In genomic region chr2:219279151-219279915, GRCh38 we compare ENCODE assay signal across 8 cellular contexts. TPM values are rescaled to one million over a fixed set of nuclear protein-coding genes. Genes with fewer than 3 reads are reported as not detected.
DNase-seq lines count a peak whose midpoint lies in the region; ATAC-seq and TF ChIP-seq lines count a peak whose summit lies in the region.

Gene DNAJB2 (plus strand): TSS chr2:219279366. CDS start chr2:219279834, 468 bp downstream.

- peak within 1 kb of the TSS; percentile 83 for H3K9ac ChIP-seq in mammary epithelial cell (ENCODE audit: insufficient read depth, low read length)
- peak within 1 kb of the TSS; percentile 74; the same call in 1 of the 2 replicates for H3K9ac ChIP-seq in iPS-20b (ENCODE audit: low read depth, low read length)

- peak within 1 kb of the TSS; percentile 81 for H2AFZ ChIP-seq in mammary epithelial cell (ENCODE audit: low read depth, low read length)

- WGBS in mammary epithelial cell (ENCODE audit: low coverage, missing lambda C conversion rate) = 5% methylated on average over 16 of the region's 65 CpGs

- BruUV-seq in mammary epithelial cell (replicated peaks; lab: Mats Ljungman, UMichigan) = no TSS peak

- H3K27me3 ChIP-seq in WERI-Rb-1 (ENCODE audit: insufficient read depth, low read depth, severe bottlenecking) (no peaks in the 10 kb centered on the region), mammary epithelial cell (ENCODE audit: insufficient read depth, low read length) (no peaks in the 10 kb centered on the region), iPS-20b (ENCODE audit: insufficient read depth, low read length) (peaks cover 9% of the 10 kb centered on the region; the same call in 1 of the 2 replicates)

- DNase-seq in ACHN (peak; percentile 99), NCI-H2227 (lab: John Stamatoyannopoulos, UW; ENCODE audit: unreplicated experiment) (peak; percentile 99), WERI-Rb-1 (peak; percentile 99), mammary epithelial cell (peak; percentile 99)

- TF ChIP-seq CTCF in WERI-Rb-1 (IDR thresholded peaks at IDR 0.05; ENCODE audit: low read depth, low read length) = no peak
- peak in 1 of 2 donors; percentile 10 for TF ChIP-seq CTCF in mammary epithelial cell (conservative IDR thresholded peaks at IDR 0.05 in 1 of 2, IDR thresholded peaks at IDR 0.05 in 1 of 2; ENCODE audit: extremely low read depth in 1 of 2, insufficient read depth in 1 of 2, low read depth in 1 of 2, low read length in 2 of 2)

- intact Hi-C loops in mammary epithelial cell (cut with micrococcal nuclease) = loop anchor here (1.0 to 10.0 kb wide), 4 partner anchors 10 to 405 kb away; partner anchors contain the start of genes ABCB6 and NHEJ1

- no peaks in the 10 kb centered on the region for H4K20me1 ChIP-seq in mammary epithelial cell (ENCODE audit: insufficient read depth, low read length)

- CTCF ChIA-PET in mammary epithelial cell (lab: Charles Lee; ENCODE audit: low non-redundant PET) = interaction anchor here (0.5 to 1.0 kb wide), 4 partner anchors 14 to 25 kb away, joined by 5 to 10 read pairs (median 6); no protein-coding TSS in a partner anchor

- H3K4me1 ChIP-seq in mammary epithelial cell (ENCODE audit: insufficient read depth, low read length) (peaks cover 41% of the 10 kb centered on the region), iPS-20b (ENCODE audit: insufficient read depth, low read length) (peaks cover 24% of the 10 kb centered on the region)

- H3K9me3 ChIP-seq in WERI-Rb-1 (ENCODE audit: severe bottlenecking) = no peaks in the 10 kb centered on the region
- H3K9me3 ChIP-seq in mammary epithelial cell (replicated peaks; ENCODE audit: insufficient read depth, low read length) = no peaks in the 10 kb centered on the region
- H3K9me3 ChIP-seq in iPS-20b (ENCODE audit: insufficient read depth, low read depth, low read length) = no peaks in the 10 kb centered on the region

- H3K4me3 ChIP-seq in WERI-Rb-1 (ENCODE audit: low read depth, low read length) (peak within 1 kb of the TSS; percentile 64), mammary epithelial cell (replicated peaks in 1 of 3; ENCODE audit: insufficient read depth in 1 of 3, low read depth in 2 of 3, low read length in 3 of 3) (peak within 1 kb of the TSS; percentile 62 to 70 (median 62)), iPS-20b (ENCODE audit: low read length) (peak within 1 kb of the TSS; percentile 80), skin epidermis (peak within 1 kb of the TSS; percentile 57 to 90 (median 64))

- H3K27ac ChIP-seq in WERI-Rb-1 = peak within 1 kb of the TSS; percentile 89
- H3K27ac ChIP-seq in mammary epithelial cell (ENCODE audit: insufficient read depth, low read depth, low read length) = peak within 1 kb of the TSS; percentile 80
- H3K27ac ChIP-seq in iPS-20b (ENCODE audit: low read length) = peak within 1 kb of the TSS; percentile 39
- peak within 1 kb of the TSS; percentile 89 to 100 (median 97) for H3K27ac ChIP-seq in skin epidermis

- in situ Hi-C loops in ACHN (cut with HindIII; ENCODE audit: low pct_ligation_motif_present, low pct_unique_long_range_greater_than_20kb, low sequenced_read_pairs) = no loop called here
- in situ Hi-C loops in mammary epithelial cell (cut with MboI; ENCODE audit: low sequenced_read_pairs in 2 of 2) = loop anchor here in 1 of 2 donors (10.0 kb wide), 1 partner anchor 105 kb away; the partner anchor contains the start of genes CNPPD1, RETREG2 and SLC23A3

- H3K4me2 ChIP-seq in mammary epithelial cell (ENCODE audit: insufficient read depth, low read depth, low read length) = peak within 1 kb of the TSS; percentile 76

- ATAC-seq in GM18873 (IDR thresholded peaks at IDR 0.05; ENCODE audit: low FRiP score, unreplicated experiment) (peak; percentile 83), HG03139 (IDR thresholded peaks at IDR 0.05; ENCODE audit: unreplicated experiment) (peak; percentile 85)

- peaks cover 7% of the 10 kb centered on the region for H3K79me2 ChIP-seq in mammary epithelial cell (ENCODE audit: insufficient read depth, low read length)

- dilution Hi-C loops in mammary epithelial cell (cut with HindIII; ENCODE audit: low sequenced_read_pairs) = no loop called here

- H3K36me3 ChIP-seq in WERI-Rb-1 (peaks cover 40% of the 10 kb centered on the region), mammary epithelial cell (ENCODE audit: insufficient read depth, low read length) (peaks cover 3% of the 10 kb centered on the region), iPS-20b (ENCODE audit: insufficient read depth, low read depth, low read length) (peaks cover 14% of the 10 kb centered on the region; the same call in 1 of the 2 replicates)

RNA-seq across cellular contexts. Expression of gene DNAJB2, which starts in this region (rescaled TPM):
- 100 to 1,000 TPM in 1 of 2 donors, 10 to 100 TPM in 1; 58.9 to 110 TPM for total RNA-seq in mammary epithelial cell
- 32.8 TPM for polyA plus RNA-seq in mammary epithelial cell
- polyA minus RNA-seq in mammary epithelial cell = 49.1 TPM

Comparison
In these comparisons a context has a peak if more than half of its experiments do, and no peak if none do; other contexts are left out.
1. Peak in every context shown above with its lines: DNase-seq, ATAC-seq, H3K4me3 ChIP-seq and H3K27ac ChIP-seq.
2. H3K27ac ChIP-seq: peak in every context shown above with its lines; median percentile 97 in skin epidermis; 89 in WERI-Rb-1; 80 in mammary epithelial cell; 39 in iPS-20b.